1 cellular context compared by ENCODE assay signal in the genomic region with DNA sequence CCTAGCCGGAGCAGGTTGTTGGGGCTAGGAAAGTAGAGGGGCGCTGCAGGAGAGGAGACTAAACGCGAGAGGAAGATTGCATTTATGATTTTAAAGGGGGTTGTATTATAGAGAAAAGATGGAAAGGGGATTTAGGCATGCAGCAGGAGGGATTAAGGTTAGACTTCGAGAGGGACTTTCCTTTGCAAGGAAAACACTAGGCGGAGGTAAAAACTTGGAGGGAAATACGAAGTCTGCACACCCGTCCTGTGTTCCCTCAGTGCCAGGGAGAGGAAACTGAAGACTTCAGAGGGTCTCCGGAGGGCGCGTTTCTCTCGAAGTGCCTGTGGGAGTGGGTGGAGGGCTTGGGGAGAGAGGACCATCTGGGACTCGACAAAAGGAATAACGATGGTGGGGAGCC.
A peak's percentile ranks its signal among the peaks of the same experiment; 100 is the strongest.
TF ChIP-seq lines count a peak whose summit lies in the region.

No MANE protein-coding gene starts in this region.

TF ChIP-seq in H1, 55 proteins besides CTCF, POLR2A, EP300 and RAD21:
- TF ChIP-seq KDM1A (IDR thresholded peaks at IDR 0.05; ENCODE audit: borderline replicate concordance, low read length), result peak; percentile 100
- peak in 1 of 2 experiments; percentile 94; a peak in 2 of 4 replicates for TF ChIP-seq HDAC2 (IDR thresholded peaks at IDR 0.05; ENCODE audit: borderline replicate concordance in 1 of 2, low read depth in 2 of 2, low read length in 2 of 2)
- no peak for TF ChIP-seq MAFK (IDR thresholded peaks at IDR 0.05; ENCODE audit: low read depth, low read length)
